5 cellular contexts compared by ENCODE assay signal in genomic region chr2:16048466-16048865, GRCh38.
"Had no signal": no experiment of that assay in that cellular context is flagged by ENCODE, and none has a peak within 500 bp of the region (broad histone marks: within the 10 kb centered on the region; RNA-seq: fewer than 3 reads in every experiment).

No MANE protein-coding gene starts in this region.

- H3K9ac ChIP-seq: GM23248 had no signal

- H3K9me3 Mint-ChIP-seq: H9 had no signal

- DNase-seq: GM23248, H9, HCEC 1CT, IMR-90 had no signal

- H3K4me3 ChIP-seq: GM23248, K562 had no signal

- H3K4me3 Mint-ChIP-seq: H9 had no signal

- H3K27ac Mint-ChIP-seq: H9 had no signal

- H2AFZ ChIP-seq: GM23248 had no signal

- H3K27ac ChIP-seq: GM23248 had no signal

- ATAC-seq: K562 had no signal
